ENCODE assay signal across 15 cellular contexts in genomic region chr1:61842863-61843514, GRCh38.
DNase-seq lines count a peak whose midpoint lies in the region; ATAC-seq and TF ChIP-seq lines count a peak whose summit lies in the region.
"Had no signal": no experiment of that assay in that cellular context is flagged by ENCODE, and none has a peak within 500 bp of the region (broad histone marks: within the 10 kb centered on the region; RNA-seq: fewer than 3 reads in every experiment).

No MANE protein-coding gene starts in this region.

- no TSS peak for BruUV-seq in MCF 10A (replicated peaks; lab: Mats Ljungman, UMichigan)
- BruUV-seq in OCI-LY7 (replicated peaks; lab: Mats Ljungman, UMichigan), result no TSS peak

- H3K36me3 ChIP-seq in breast epithelium, result no peaks in the 10 kb centered on the region
- H3K36me3 ChIP-seq in OCI-LY7 (ENCODE audit: insufficient read depth, low read length), result no peaks in the 10 kb centered on the region
- no peaks in the 10 kb centered on the region for H3K36me3 ChIP-seq in thyroid gland

- intact Hi-C loops in MCF 10A (cut with micrococcal nuclease), result loop anchor here (5.0 kb wide), 1 partner anchor 101 kb away; the partner anchor contains the start of gene PATJ
- intact Hi-C loops in breast epithelium (cut with DNase I; ENCODE audit: low total_unique reads), result no loop called here
- intact Hi-C loops in OCI-LY7 (cut with micrococcal nuclease; ENCODE audit: unreplicated experiment), result no loop called here
- intact Hi-C loops in thyroid gland (cut with DNase I), result no loop called here

- no peaks in the 10 kb centered on the region for H4K20me1 ChIP-seq in OCI-LY7 (ENCODE audit: insufficient read depth, low read length)

- no peak overlapping the region for H3K4me3 Mint-ChIP-seq in MCF 10A (ENCODE audit: unreplicated experiment)
- H3K4me3 Mint-ChIP-seq: CD8-positive, alpha-beta memory T cell had no signal

- H3K36me3 Mint-ChIP-seq in MCF 10A (ENCODE audit: insufficient read depth, unreplicated experiment), result peaks cover 15% of the 10 kb centered on the region

- no peak for ATAC-seq in HG02981 (IDR thresholded peaks at IDR 0.05; ENCODE audit: unreplicated experiment)
- ATAC-seq: left colon had no signal

- no peak overlapping the region for H3K27ac Mint-ChIP-seq in MCF 10A (ENCODE audit: low read depth, unreplicated experiment)

- POLR2A ChIA-PET in MCF 10A (lab: Yijun Ruan, JAX), result interaction anchor here (0.6 kb wide), 1 partner anchor 9 kb away, joined by 3 read pairs; no protein-coding TSS in a partner anchor
- POLR2A ChIA-PET in OCI-LY7 (lab: Charles Lee), result interaction anchor here (0.7 kb wide), 1 partner anchor 563 kb away, joined by 3 read pairs; no protein-coding TSS in a partner anchor

- no peak overlapping the region for H3K4me2 ChIP-seq in OCI-LY7 (ENCODE audit: low read length)
- H3K4me2 ChIP-seq: PC-9 had no signal

- H3K9me2 ChIP-seq in OCI-LY7 (ENCODE audit: insufficient read depth, low read length), result no peaks in the 10 kb centered on the region

- no peaks in the 10 kb centered on the region for H3K9me3 Mint-ChIP-seq in MCF 10A (ENCODE audit: unreplicated experiment)
- H3K9me3 Mint-ChIP-seq: CD8-positive, alpha-beta memory T cell had no signal

- H3K27me3 ChIP-seq in breast epithelium, result no peaks in the 10 kb centered on the region
- H3K27me3 ChIP-seq in thyroid gland, result no peaks in the 10 kb centered on the region

- WGBS in thyroid gland, 2 donors, result 84 to 87% methylated on average over 2 of the region's 2 CpGs

- H3K27me3 Mint-ChIP-seq in MCF 10A (ENCODE audit: insufficient read depth, unreplicated experiment), result no peaks in the 10 kb centered on the region
- H3K27me3 Mint-ChIP-seq: CD8-positive, alpha-beta memory T cell had no signal

- H3K4me1 Mint-ChIP-seq in MCF 10A (ENCODE audit: insufficient read depth, unreplicated experiment), result peaks cover 6% of the 10 kb centered on the region

- TF ChIP-seq POLR2A in breast epithelium (IDR thresholded peaks at IDR 0.05) (no peak), thyroid gland (IDR thresholded peaks at IDR 0.05) (no peak)

- H3K27ac ChIP-seq in breast epithelium (no peak overlapping the region), OCI-LY7 (ENCODE audit: low read depth, low read length, poor library complexity, severe bottlenecking) (no peak overlapping the region), thyroid gland (no peak overlapping the region)
- H3K27ac ChIP-seq: epithelial cell of prostate, PC-9 had no signal

- CTCF ChIA-PET in MCF 10A (lab: Yijun Ruan, JAX), result interaction anchor here (0.6 to 2.7 kb wide), 7 partner anchors 8 to 596 kb away, joined by 3 to 11 read pairs (median 3); no protein-coding TSS in a partner anchor
- CTCF ChIA-PET in OCI-LY7 (lab: Charles Lee; ENCODE audit: unreplicated experiment), result interaction anchor here (0.6 kb wide), 1 partner anchor 262 kb away, joined by 3 read pairs; no protein-coding TSS in a partner anchor

- TF ChIP-seq CTCF in MCF 10A (IDR thresholded peaks at IDR 0.05; ENCODE audit: unreplicated experiment), result no peak
- TF ChIP-seq CTCF in breast epithelium (IDR thresholded peaks at IDR 0.05), result peak in 1 of 3 donors; percentile 26
- TF ChIP-seq CTCF in OCI-LY7 (conservative IDR thresholded peaks at IDR 0.05; ENCODE audit: low read length), result peak; percentile 32; the same call in 1 of the 2 replicates
- peak; percentile 36 for TF ChIP-seq CTCF in fibroblast of pulmonary artery (IDR thresholded peaks at IDR 0.05; ENCODE audit: low read length, missing control alignments)
- TF ChIP-seq CTCF in thyroid gland (IDR thresholded peaks at IDR 0.05), result peak in 1 of 6 experiments; percentile 19

- H2AFZ ChIP-seq in OCI-LY7 (ENCODE audit: low read length), result no peak overlapping the region
- H2AFZ ChIP-seq: PC-9 had no signal

- no peak overlapping the region for H3K4me3 ChIP-seq in breast epithelium
- no peak overlapping the region for H3K4me3 ChIP-seq in OCI-LY7 (ENCODE audit: low read depth, low read length, poor library complexity, severe bottlenecking)
- H3K4me3 ChIP-seq in fibroblast of pulmonary artery (replicated peaks; ENCODE audit: low read depth, low read length), result no peak overlapping the region
- H3K4me3 ChIP-seq in thyroid gland (replicated peaks in 1 of 3), result no peak overlapping the region
- H3K4me3 ChIP-seq: PC-9 had no signal

- no peaks in the 10 kb centered on the region for H3K79me2 ChIP-seq in OCI-LY7 (ENCODE audit: insufficient read depth, low read depth, low read length)

- no peaks in the 10 kb centered on the region for H3K9me3 ChIP-seq in breast epithelium
- H3K9me3 ChIP-seq in OCI-LY7 (ENCODE audit: low read length), result no peaks in the 10 kb centered on the region
- no peaks in the 10 kb centered on the region for H3K9me3 ChIP-seq in thyroid gland

- DNase-seq in MCF 10A (ENCODE audit: unreplicated experiment), result peak; percentile 9
- no peak for DNase-seq in breast epithelium (ENCODE audit: low spot score in 2 of 2)
- no peak for DNase-seq in OCI-LY7 (ENCODE audit: low spot score)
- DNase-seq in fibroblast of pulmonary artery (ENCODE audit: low read depth), result peak; percentile 29
- peak; percentile 7 to 12 for DNase-seq in thyroid gland
- DNase-seq in hippocampal formation (lab: John Stamatoyannopoulos, UW), result no peak
- DNase-seq in SHP77 treated with DMSO at 0.1 percent for 48 hours (lab: John Stamatoyannopoulos, UW), result no peak
- DNase-seq: activated CD4-positive, CD25-positive, alpha-beta regulatory T cell; activated naive CD4-positive, alpha-beta T cell; CD8-positive, alpha-beta memory T cell; left colon; PC-9; retina had no signal

- no peaks in the 10 kb centered on the region for H3K4me1 ChIP-seq in breast epithelium
- H3K4me1 ChIP-seq in OCI-LY7 (ENCODE audit: insufficient read depth, low read length, poor library complexity, severe bottlenecking), result no peaks in the 10 kb centered on the region
- H3K4me1 ChIP-seq in thyroid gland, result no peaks in the 10 kb centered on the region

Comparison
In these comparisons a context has a peak if more than half of its experiments do, and no peak if none do; other contexts are left out.
1. DNase-seq: peak in MCF 10A (single experiment), fibroblast of pulmonary artery (single experiment) and thyroid gland (2 of 2); none in breast epithelium (0 of 2), OCI-LY7 (single experiment), hippocampal formation (0 of 2) and SHP77 treated with DMSO at 0.1 percent for 48 hours (single experiment).